ENCODE assay signal across 1 cellular context in genomic region chr17:76529643-76530488, GRCh38.
TF ChIP-seq lines count a peak whose summit lies in the region.

No MANE protein-coding gene starts in this region.

TF ChIP-seq in HEK293T, 16 proteins besides CTCF, POLR2A, EP300 and RAD21 (continued from another document):
- TF ChIP-seq SUZ12 (IDR thresholded peaks at IDR 0.05): no peak
- no peak for TF ChIP-seq FOXK2 (IDR thresholded peaks at IDR 0.05)
- TF ChIP-seq ARNT (IDR thresholded peaks at IDR 0.05): no peak
- no peak for TF ChIP-seq TARDBP (IDR thresholded peaks at IDR 0.05)
- no peak for TF ChIP-seq ZNF384 (IDR thresholded peaks at IDR 0.05)
TF ChIP-seq in HEK293T: peak in this region for 0.
